Comparison of ENCODE assay signal across 16 cellular contexts in the genomic region with DNA sequence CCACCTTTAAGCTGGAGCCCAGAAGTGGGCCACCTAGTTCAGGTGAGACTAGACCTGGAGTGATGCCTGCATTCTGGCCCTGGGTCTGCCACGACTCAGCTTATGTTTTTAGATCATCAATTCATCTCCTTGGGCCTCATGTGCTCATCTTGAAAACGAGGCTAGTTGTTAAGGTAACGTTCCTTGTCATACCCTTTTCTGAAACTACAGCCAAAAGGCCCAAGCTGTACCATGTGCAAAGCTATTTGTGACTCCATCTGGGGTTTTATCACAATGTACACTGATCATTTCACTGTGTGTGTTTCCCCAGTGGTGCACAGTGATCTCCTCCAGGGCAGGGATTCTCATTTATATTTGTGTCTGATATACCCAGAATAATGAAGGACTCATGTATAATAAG.
DNase-seq lines count a peak whose midpoint lies in the region; ATAC-seq and TF ChIP-seq lines count a peak whose summit lies in the region.
"Had no signal": no experiment of that assay in that cellular context is flagged by ENCODE, and none has a peak within 500 bp of the region (broad histone marks: within the 10 kb centered on the region; RNA-seq: fewer than 3 reads in every experiment).

No MANE protein-coding gene starts in this region.

- no peak overlapping the region for H3K14ac ChIP-seq in mesenchymal stem cell (ENCODE audit: low read length in 2 of 2)

- H3K18ac ChIP-seq in mesenchymal stem cell (ENCODE audit: low read depth in 1 of 2, low read length in 2 of 2), result peak overlapping the region; percentile 67 to 69

- no peaks in the 10 kb centered on the region for H3K4me1 Mint-ChIP-seq in osteocyte (ENCODE audit: unreplicated experiment)
- H3K4me1 Mint-ChIP-seq in activated CD4-positive, alpha-beta memory T cell treated with anti-CD3 and anti-CD28 coated beads for 36 hours (ENCODE audit: low read depth), result peaks cover 6% of the 10 kb centered on the region
- H3K4me1 Mint-ChIP-seq: B cell had no signal

- no peaks in the 10 kb centered on the region for H3K36me3 ChIP-seq in right atrium auricular region
- no peaks in the 10 kb centered on the region for H3K36me3 ChIP-seq in mesenchymal stem cell (ENCODE audit: control insufficient read depth in 1 of 2, insufficient read depth in 2 of 2, low read depth in 1 of 2, low read length in 2 of 2)

- no peak overlapping the region for H2BK15ac ChIP-seq in mesenchymal stem cell (ENCODE audit: low read depth, poor library complexity, severe bottlenecking)

- H3K4me1 ChIP-seq in right atrium auricular region, result no peaks in the 10 kb centered on the region
- H3K4me1 ChIP-seq in mesenchymal stem cell (ENCODE audit: control insufficient read depth, insufficient read depth, low read depth, low read length), result no peaks in the 10 kb centered on the region

- no peak overlapping the region for H4K8ac ChIP-seq in mesenchymal stem cell (ENCODE audit: low read length)

- CTCF ChIA-PET in activated CD4-positive, alpha-beta memory T cell treated with anti-CD3 and anti-CD28 coated beads for 36 hours (lab: Charles Lee), result interaction anchor here (1.4 kb wide), 1 partner anchor 9 kb away, joined by 3 read pairs; no protein-coding TSS in a partner anchor

- peak overlapping the region; percentile 11 for H2BK120ac ChIP-seq in mesenchymal stem cell (ENCODE audit: low read depth, low read length)

- peak overlapping the region; percentile 20 to 71 for H3K4ac ChIP-seq in mesenchymal stem cell (ENCODE audit: low read depth in 1 of 2, low read length in 2 of 2)

- H3K27ac ChIP-seq in right atrium auricular region, result no peak overlapping the region
- H3K27ac ChIP-seq in mesenchymal stem cell (ENCODE audit: low read length, poor library complexity, severe bottlenecking), result no peak overlapping the region

- ATAC-seq in left ventricle myocardium superior (no peak), GM21447 (IDR thresholded peaks at IDR 0.05; ENCODE audit: unreplicated experiment) (no peak), HG03565 (IDR thresholded peaks at IDR 0.05; ENCODE audit: unreplicated experiment) (no peak)
- ATAC-seq: GM23338 had no signal

- no peak overlapping the region for H3K23ac ChIP-seq in mesenchymal stem cell (ENCODE audit: low read length in 2 of 2)

- POLR2A ChIA-PET in activated CD4-positive, alpha-beta memory T cell treated with anti-CD3 and anti-CD28 coated beads for 36 hours (lab: Charles Lee), result interaction anchor here (1.1 kb wide), 1 partner anchor 9 kb away, joined by 3 read pairs; no protein-coding TSS in a partner anchor

- H3K27me3 Mint-ChIP-seq in osteocyte (ENCODE audit: unreplicated experiment), result peaks cover 27% of the 10 kb centered on the region
- no peaks in the 10 kb centered on the region for H3K27me3 Mint-ChIP-seq in activated CD4-positive, alpha-beta memory T cell treated with anti-CD3 and anti-CD28 coated beads for 36 hours
- H3K27me3 Mint-ChIP-seq: CD4-positive, alpha-beta T cell had no signal

- no peak overlapping the region for H2AFZ ChIP-seq in mesenchymal stem cell (ENCODE audit: low read depth, low read length)
- H2AFZ ChIP-seq: GM23338 had no signal

- H4K91ac ChIP-seq in mesenchymal stem cell (ENCODE audit: low read length), result no peak overlapping the region

- H3K4me3 ChIP-seq in right atrium auricular region, result no peak overlapping the region
- no peak overlapping the region for H3K4me3 ChIP-seq in mesenchymal stem cell (ENCODE audit: insufficient read depth in 1 of 2, low read depth in 1 of 2, low read length in 2 of 2)
- H3K4me3 ChIP-seq: GM23338 had no signal

- H2AK5ac ChIP-seq in mesenchymal stem cell (ENCODE audit: low read length, severe bottlenecking), result no peak overlapping the region

- H3K27ac Mint-ChIP-seq in osteocyte (ENCODE audit: unreplicated experiment), result no peak overlapping the region
- H3K27ac Mint-ChIP-seq in activated CD4-positive, alpha-beta memory T cell treated with anti-CD3 and anti-CD28 coated beads for 36 hours, result no peak overlapping the region
- H3K27ac Mint-ChIP-seq: B cell; CD4-positive, alpha-beta T cell; GM23338 had no signal

- peaks cover 2% of the 10 kb centered on the region for H3K36me3 Mint-ChIP-seq in osteocyte (ENCODE audit: unreplicated experiment)
- no peaks in the 10 kb centered on the region for H3K36me3 Mint-ChIP-seq in activated CD4-positive, alpha-beta memory T cell treated with anti-CD3 and anti-CD28 coated beads for 36 hours

- peak overlapping the region; percentile 8 to 90 for H2BK12ac ChIP-seq in mesenchymal stem cell (ENCODE audit: low read length in 2 of 2)

- 58% methylated on average over 3 of the region's 3 CpGs for WGBS in mesenchymal stem cell

- H3K9me3 Mint-ChIP-seq in osteocyte (ENCODE audit: unreplicated experiment), result no peaks in the 10 kb centered on the region
- H3K9me3 Mint-ChIP-seq in activated CD4-positive, alpha-beta memory T cell treated with anti-CD3 and anti-CD28 coated beads for 36 hours, result peaks cover 10% of the 10 kb centered on the region
- H3K9me3 Mint-ChIP-seq: CD4-positive, alpha-beta T cell had no signal

- H3K27me3 ChIP-seq in right atrium auricular region (no peaks in the 10 kb centered on the region), mesenchymal stem cell (ENCODE audit: control insufficient read depth in 1 of 2, insufficient read depth in 1 of 2, low read length in 2 of 2) (no peaks in the 10 kb centered on the region)

- no peaks in the 10 kb centered on the region for H3K9me3 ChIP-seq in right atrium auricular region
- no peaks in the 10 kb centered on the region for H3K9me3 ChIP-seq in mesenchymal stem cell (ENCODE audit: control insufficient read depth, low read length)

- no peak overlapping the region for H3K4me2 ChIP-seq in mesenchymal stem cell (ENCODE audit: low read length, poor library complexity, severe bottlenecking)
- H3K4me2 ChIP-seq: GM23338 had no signal

- intact Hi-C loops in left ventricle myocardium superior (cut with micrococcal nuclease), result no loop called here
- intact Hi-C loops in activated CD4-positive, alpha-beta memory T cell treated with anti-CD3 and anti-CD28 coated beads for 36 hours (cut with micrococcal nuclease), result no loop called here

- H3K9ac ChIP-seq in mesenchymal stem cell (ENCODE audit: low read length), result peak overlapping the region; percentile 34

- H2BK5ac ChIP-seq in mesenchymal stem cell (ENCODE audit: low read depth, low read length, poor library complexity, severe bottlenecking), result no peak overlapping the region

- TF ChIP-seq CTCF in right atrium auricular region (IDR thresholded peaks at IDR 0.05) (no peak), osteocyte (IDR thresholded peaks at IDR 0.05) (no peak)

- peak; percentile 40 for DNase-seq in right atrium auricular region (ENCODE audit: low spot score)
- no peak for DNase-seq in left ventricle myocardium superior
- peak; percentile 28 for DNase-seq in mesenchymal stem cell
- peak; percentile 11 for DNase-seq in osteocyte (ENCODE audit: extremely low spot score, unreplicated experiment)
- peak; percentile 13 for DNase-seq in ureter (ENCODE audit: low spot score)
- no peak for DNase-seq in activated CD4-positive, alpha-beta memory T cell treated with anti-CD3 and anti-CD28 coated beads for 36 hours
- DNase-seq: 8988T; C1 segment of cervical spinal cord; CD4-positive, alpha-beta T cell; DMS153; DMS79 treated with DMSO at 0.1 percent for 48 hours; EL had no signal

- no peak overlapping the region for H3K4me3 Mint-ChIP-seq in osteocyte (ENCODE audit: unreplicated experiment)
- H3K4me3 Mint-ChIP-seq in activated CD4-positive, alpha-beta memory T cell treated with anti-CD3 and anti-CD28 coated beads for 36 hours, result no peak overlapping the region
- H3K4me3 Mint-ChIP-seq: B cell; CD4-positive, alpha-beta T cell; GM23338 had no signal

- H3K79me1 ChIP-seq in mesenchymal stem cell (replicated peaks; ENCODE audit: low read length, poor library complexity, severe bottlenecking), result no peaks in the 10 kb centered on the region

Comparison
In these comparisons a context has a peak if more than half of its experiments do, and no peak if none do; other contexts are left out.
1. DNase-seq: peak in right atrium auricular region (single experiment), mesenchymal stem cell (single experiment), osteocyte (single experiment) and ureter (single experiment); none in left ventricle myocardium superior (single experiment) and activated CD4-positive, alpha-beta memory T cell treated with anti-CD3 and anti-CD28 coated beads for 36 hours (single experiment).